Comparison of ENCODE assay signal across 12 cellular contexts in genomic region chr19:48135411-48135810, GRCh38. TPM values are rescaled to one million over a fixed set of nuclear protein-coding genes. Genes with fewer than 3 reads are reported as not detected.
DNase-seq lines count a peak whose midpoint lies in the region; ATAC-seq and TF ChIP-seq lines count a peak whose summit lies in the region.
"Had no signal": no experiment of that assay in that cellular context is flagged by ENCODE, and none has a peak within 500 bp of the region (broad histone marks: within the 10 kb centered on the region; RNA-seq: fewer than 3 reads in every experiment).

No MANE protein-coding gene starts in this region.

- POLR2A ChIA-PET in activated CD4-positive, alpha-beta memory T cell treated with anti-CD3 and anti-CD28 coated beads for 36 hours (lab: Charles Lee): no interaction called here
- POLR2A ChIA-PET in activated CD4-positive, alpha-beta memory T cell treated with anti-CD3 and anti-CD28 coated beads, Interleukin-2, amount 10 ng/mL, durations not matched to agents 7 days and 5 days (lab: Charles Lee): no interaction called here

- H3K4me3 ChIP-seq in H7 (ENCODE audit: insufficient read depth, low read depth, low read length): no peak overlapping the region
- H3K4me3 ChIP-seq in dorsolateral prefrontal cortex: no peak overlapping the region
- H3K4me3 ChIP-seq: gastrocnemius medialis had no signal

- DNase-seq in activated CD4-positive, alpha-beta memory T cell treated with anti-CD3 and anti-CD28 coated beads for 36 hours: peak; percentile 44
- DNase-seq in activated CD4-positive, alpha-beta memory T cell treated with anti-CD3 and anti-CD28 coated beads, Interleukin-2, amount 10 ng/mL, durations not matched to agents 7 days and 5 days: no peak
- DNase-seq in H7: peak; percentile 87
- DNase-seq in central memory CD8-positive, alpha-beta T cell (ENCODE audit: low spot score in 2 of 2): no peak
- peak; percentile 13 to 21 for DNase-seq in stimulated activated CD4-positive, alpha-beta T cell treated with anti-CD3 and anti-CD28 coated beads, Interleukin-2, amount 100 ng/mL, for 48 hours
- no peak for DNase-seq in left colon
- DNase-seq in dorsolateral prefrontal cortex: no peak
- no peak for DNase-seq in effector CD4-positive, alpha-beta T cell
- DNase-seq: gastrocnemius medialis; stimulated activated naive CD4-positive, alpha-beta T cell treated with Interleukin-2 at 50 U/mL for 16 hours had no signal

- intact Hi-C loops in activated CD4-positive, alpha-beta memory T cell treated with anti-CD3 and anti-CD28 coated beads for 36 hours (cut with micrococcal nuclease): no loop called here
- intact Hi-C loops in left colon (cut with DNase I, micrococcal nuclease): no loop called here
- intact Hi-C loops in dorsolateral prefrontal cortex (cut with DNase I): no loop called here

- H3K4me3 Mint-ChIP-seq in activated CD4-positive, alpha-beta memory T cell treated with anti-CD3 and anti-CD28 coated beads for 36 hours: no peak overlapping the region
- H3K4me3 Mint-ChIP-seq in activated CD4-positive, alpha-beta memory T cell treated with anti-CD3 and anti-CD28 coated beads, Interleukin-2, amount 10 ng/mL, durations not matched to agents 7 days and 5 days: no peak overlapping the region
- H3K4me3 Mint-ChIP-seq in central memory CD8-positive, alpha-beta T cell: no peak overlapping the region
- H3K4me3 Mint-ChIP-seq: B cell had no signal

- H3K36me3 ChIP-seq in H7 (replicated peaks; ENCODE audit: control insufficient read depth, insufficient read depth, low read length): peaks cover 22% of the 10 kb centered on the region
- H3K36me3 ChIP-seq: gastrocnemius medialis had no signal

- CTCF ChIA-PET in activated CD4-positive, alpha-beta memory T cell treated with anti-CD3 and anti-CD28 coated beads for 36 hours (lab: Charles Lee): no interaction called here
- CTCF ChIA-PET in activated CD4-positive, alpha-beta memory T cell treated with anti-CD3 and anti-CD28 coated beads, Interleukin-2, amount 10 ng/mL, durations not matched to agents 7 days and 5 days (lab: Charles Lee): interaction anchor here (0.6 kb wide), 1 partner anchor 40 kb away, joined by 3 read pairs; no protein-coding TSS in a partner anchor

- H3K27me3 Mint-ChIP-seq in activated CD4-positive, alpha-beta memory T cell treated with anti-CD3 and anti-CD28 coated beads for 36 hours: no peaks in the 10 kb centered on the region
- H3K27me3 Mint-ChIP-seq in activated CD4-positive, alpha-beta memory T cell treated with anti-CD3 and anti-CD28 coated beads, Interleukin-2, amount 10 ng/mL, durations not matched to agents 7 days and 5 days: no peaks in the 10 kb centered on the region
- H3K27me3 Mint-ChIP-seq in central memory CD8-positive, alpha-beta T cell: no peaks in the 10 kb centered on the region
- H3K27me3 Mint-ChIP-seq: B cell had no signal

- no peak overlapping the region for H3K27ac Mint-ChIP-seq in activated CD4-positive, alpha-beta memory T cell treated with anti-CD3 and anti-CD28 coated beads for 36 hours
- H3K27ac Mint-ChIP-seq in activated CD4-positive, alpha-beta memory T cell treated with anti-CD3 and anti-CD28 coated beads, Interleukin-2, amount 10 ng/mL, durations not matched to agents 7 days and 5 days: no peak overlapping the region
- H3K27ac Mint-ChIP-seq in central memory CD8-positive, alpha-beta T cell (ENCODE audit: low read depth): peak overlapping the region; percentile 41
- H3K27ac Mint-ChIP-seq: B cell had no signal

- no peak overlapping the region for H3K27ac ChIP-seq in dorsolateral prefrontal cortex
- H3K27ac ChIP-seq: gastrocnemius medialis had no signal

- H3K27me3 ChIP-seq in H7 (ENCODE audit: control insufficient read depth, insufficient read depth, low read length) (no peaks in the 10 kb centered on the region), dorsolateral prefrontal cortex (no peaks in the 10 kb centered on the region)
- H3K27me3 ChIP-seq: gastrocnemius medialis had no signal

- H3K9me3 Mint-ChIP-seq in activated CD4-positive, alpha-beta memory T cell treated with anti-CD3 and anti-CD28 coated beads for 36 hours: no peaks in the 10 kb centered on the region
- no peaks in the 10 kb centered on the region for H3K9me3 Mint-ChIP-seq in activated CD4-positive, alpha-beta memory T cell treated with anti-CD3 and anti-CD28 coated beads, Interleukin-2, amount 10 ng/mL, durations not matched to agents 7 days and 5 days
- no peaks in the 10 kb centered on the region for H3K9me3 Mint-ChIP-seq in central memory CD8-positive, alpha-beta T cell

- H3K36me3 Mint-ChIP-seq in activated CD4-positive, alpha-beta memory T cell treated with anti-CD3 and anti-CD28 coated beads for 36 hours: peaks cover 46% of the 10 kb centered on the region
- H3K36me3 Mint-ChIP-seq in activated CD4-positive, alpha-beta memory T cell treated with anti-CD3 and anti-CD28 coated beads, Interleukin-2, amount 10 ng/mL, durations not matched to agents 7 days and 5 days (ENCODE audit: low read depth): peaks cover 48% of the 10 kb centered on the region
- peaks cover 10% of the 10 kb centered on the region for H3K36me3 Mint-ChIP-seq in central memory CD8-positive, alpha-beta T cell (ENCODE audit: insufficient read depth)

- TF ChIP-seq CTCF in dorsolateral prefrontal cortex (IDR thresholded peaks at IDR 0.05 in 54 of 56, conservative IDR thresholded peaks at IDR 0.05 in 2 of 56; ENCODE audit: low read depth in 1 of 56, partially characterized antibody in 56 of 56): no peak

- no peaks in the 10 kb centered on the region for H3K4me1 Mint-ChIP-seq in activated CD4-positive, alpha-beta memory T cell treated with anti-CD3 and anti-CD28 coated beads for 36 hours (ENCODE audit: low read depth)
- H3K4me1 Mint-ChIP-seq in activated CD4-positive, alpha-beta memory T cell treated with anti-CD3 and anti-CD28 coated beads, Interleukin-2, amount 10 ng/mL, durations not matched to agents 7 days and 5 days: no peaks in the 10 kb centered on the region
- H3K4me1 Mint-ChIP-seq in central memory CD8-positive, alpha-beta T cell: no peaks in the 10 kb centered on the region
- H3K4me1 Mint-ChIP-seq: B cell had no signal

- ATAC-seq in central memory CD8-positive, alpha-beta T cell (replicated peaks; ENCODE audit: extremely low read depth, poor library complexity, severe bottlenecking): no peak
- ATAC-seq in left colon: no peak
- ATAC-seq: activated CD4-positive, CD25-positive, alpha-beta regulatory T cell treated with anti-CD3 and anti-CD28 coated beads, Interleukin-2, amount 50 U/mL, for 24 hours; gastrocnemius medialis had no signal

RNA-seq across cellular contexts. Expression of gene PLA2G4C, which starts 24.8 kb away (rescaled TPM):
- total RNA-seq in activated CD4-positive, alpha-beta memory T cell treated with anti-CD3 and anti-CD28 coated beads for 36 hours: 10 to 100 TPM; 12.4 to 13.3 TPM
- 10 to 100 TPM; 10.8 to 11.5 TPM for total RNA-seq in activated CD4-positive, alpha-beta memory T cell treated with anti-CD3 and anti-CD28 coated beads, Interleukin-2, amount 10 ng/mL, durations not matched to agents 7 days and 5 days
- not detected in 2 replicates for total RNA-seq in H7 (2014; rRNA removed; shearing (Covaris generic))
- total RNA-seq in left colon (1 to 10 TPM in 1 of 2 donors, under 1 TPM in 1; 0.58 to 9.3 TPM), dorsolateral prefrontal cortex (100 to 1,000 TPM in 45 of 120 experiments, 10 to 100 TPM in 75; 52.0 to 175 (median 92.9) TPM)

RNA-seq across cellular contexts. Expression of gene LIG1, which starts 34.7 kb away (rescaled TPM):
- total RNA-seq in activated CD4-positive, alpha-beta memory T cell treated with anti-CD3 and anti-CD28 coated beads for 36 hours: 100 to 1,000 TPM; 174 TPM
- total RNA-seq in activated CD4-positive, alpha-beta memory T cell treated with anti-CD3 and anti-CD28 coated beads, Interleukin-2, amount 10 ng/mL, durations not matched to agents 7 days and 5 days: 100 to 1,000 TPM; 137 to 146 TPM
- 90.7 and 100 TPM in 2 replicates for total RNA-seq in H7 (2014; rRNA removed; shearing (Covaris generic))
- total RNA-seq in left colon (10 to 100 TPM; 18.1 to 29.5 TPM), dorsolateral prefrontal cortex (10 to 100 TPM; 12.7 to 39.6 (median 22.5) TPM)

RNA-seq across cellular contexts. Expression of gene ZSWIM9, which starts 35.1 kb away (rescaled TPM):
- 1 to 10 TPM; 7.4 to 8.0 TPM for total RNA-seq in activated CD4-positive, alpha-beta memory T cell treated with anti-CD3 and anti-CD28 coated beads for 36 hours
- 1 to 10 TPM; 7.0 to 7.8 TPM for total RNA-seq in activated CD4-positive, alpha-beta memory T cell treated with anti-CD3 and anti-CD28 coated beads, Interleukin-2, amount 10 ng/mL, durations not matched to agents 7 days and 5 days
- total RNA-seq in H7 (2014; rRNA removed; shearing (Covaris generic)): 1.7 and 3.0 TPM in 2 replicates
- total RNA-seq in left colon (1 to 10 TPM; 5.8 to 7.1 TPM), dorsolateral prefrontal cortex (10 to 100 TPM; 14.1 to 42.1 (median 18.4) TPM)

Comparison
In these comparisons a context has a peak if more than half of its experiments do, and no peak if none do; other contexts are left out.
1. DNase-seq: peak in activated CD4-positive, alpha-beta memory T cell treated with anti-CD3 and anti-CD28 coated beads for 36 hours (single experiment), H7 (single experiment) and stimulated activated CD4-positive, alpha-beta T cell treated with anti-CD3 and anti-CD28 coated beads, Interleukin-2, amount 100 ng/mL, for 48 hours (2 of 2); none in activated CD4-positive, alpha-beta memory T cell treated with anti-CD3 and anti-CD28 coated beads, Interleukin-2, amount 10 ng/mL, durations not matched to agents 7 days and 5 days (single experiment), central memory CD8-positive, alpha-beta T cell (0 of 2), left colon (0 of 2), dorsolateral prefrontal cortex (0 of 10) and effector CD4-positive, alpha-beta T cell (single experiment).